ENCODE assay signal across 27 cellular contexts in the genomic region with DNA sequence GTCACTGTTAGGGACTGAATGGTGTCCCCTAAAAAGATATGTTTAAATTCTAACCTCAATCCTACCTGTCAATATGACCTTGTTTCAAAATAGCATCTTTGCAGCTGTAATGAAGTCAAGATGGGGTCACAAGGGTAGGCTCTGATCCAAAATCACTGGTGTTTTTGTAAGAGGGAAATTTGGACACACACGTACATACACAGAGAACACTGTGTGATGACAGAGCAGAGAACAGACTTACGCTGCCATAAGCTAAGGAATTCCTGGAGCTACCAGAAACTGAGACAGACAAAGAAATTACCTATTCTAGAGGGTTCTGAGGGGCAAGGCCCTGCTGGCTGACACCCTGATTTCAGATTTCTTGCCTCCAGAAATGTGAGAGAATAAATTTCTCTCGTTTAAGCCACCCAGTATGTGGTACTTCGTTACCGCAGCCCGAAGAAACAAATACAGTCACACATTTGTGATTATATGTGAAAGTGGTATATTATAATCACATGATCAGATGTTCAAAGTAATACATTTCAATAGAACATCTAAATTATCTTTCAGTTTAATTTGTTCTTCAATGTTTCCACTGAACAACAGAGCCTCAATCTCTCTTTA. TPM values are rescaled to one million over a fixed set of nuclear protein-coding genes. Genes with fewer than 3 reads are reported as not detected.
DNase-seq lines count a peak whose midpoint lies in the region; ATAC-seq and TF ChIP-seq lines count a peak whose summit lies in the region.
"Had no signal": no experiment of that assay in that cellular context is flagged by ENCODE, and none has a peak within 500 bp of the region (broad histone marks: within the 10 kb centered on the region; RNA-seq: fewer than 3 reads in every experiment).

No MANE protein-coding gene starts in this region.

- peak overlapping the region; percentile 8 for H3K27ac ChIP-seq in neuronal stem cell (replicated peaks; ENCODE audit: low read length)
- H3K27ac ChIP-seq: 22Rv1, dorsolateral prefrontal cortex, epithelial cell of prostate, KMS-11, prostate gland, SK-N-MC had no signal

- no peak overlapping the region for H4K8ac ChIP-seq in neuronal stem cell (ENCODE audit: low read depth, low read length)

- peak overlapping the region; percentile 23 for H3K27ac Mint-ChIP-seq in activated naive CD8-positive, alpha-beta T cell treated with anti-CD3 and anti-CD28 coated beads, Interleukin-2, amount 10 ng/mL, durations not matched to agents 7 days and 5 days
- H3K27ac Mint-ChIP-seq: nephron progenitor cell had no signal

- no peak for TF ChIP-seq CTCF in omental fat pad (IDR thresholded peaks at IDR 0.05)

- peaks cover 35% of the 10 kb centered on the region for H3K4me1 Mint-ChIP-seq in activated naive CD8-positive, alpha-beta T cell treated with anti-CD3 and anti-CD28 coated beads, Interleukin-2, amount 10 ng/mL, durations not matched to agents 7 days and 5 days

- H3K27me3 Mint-ChIP-seq in activated naive CD8-positive, alpha-beta T cell treated with anti-CD3 and anti-CD28 coated beads, Interleukin-2, amount 10 ng/mL, durations not matched to agents 7 days and 5 days: no peaks in the 10 kb centered on the region

- peaks cover 3% of the 10 kb centered on the region for H3K9me3 Mint-ChIP-seq in activated naive CD8-positive, alpha-beta T cell treated with anti-CD3 and anti-CD28 coated beads, Interleukin-2, amount 10 ng/mL, durations not matched to agents 7 days and 5 days
- H3K9me3 Mint-ChIP-seq: nephron progenitor cell had no signal

- no peak overlapping the region for H2BK5ac ChIP-seq in neuronal stem cell (ENCODE audit: low read length)

- H2AK5ac ChIP-seq in neuronal stem cell (ENCODE audit: low read depth, low read length): no peak overlapping the region

- H3K27me3 ChIP-seq in neuronal stem cell (ENCODE audit: control insufficient read depth in 3 of 3, insufficient read depth in 3 of 3, low read depth in 1 of 3, low read length in 3 of 3): no peaks in the 10 kb centered on the region
- H3K27me3 ChIP-seq: dorsolateral prefrontal cortex, stomach had no signal

- no peak overlapping the region for H2AFZ ChIP-seq in neuronal stem cell (ENCODE audit: low read length)

- H3K36me3 Mint-ChIP-seq in activated naive CD8-positive, alpha-beta T cell treated with anti-CD3 and anti-CD28 coated beads, Interleukin-2, amount 10 ng/mL, durations not matched to agents 7 days and 5 days: peaks cover 42% of the 10 kb centered on the region

- DNase-seq in DMS 273 (lab: John Stamatoyannopoulos, UW; ENCODE audit: unreplicated experiment): peak; percentile 34
- no peak for DNase-seq in DMS 273 treated with DMSO at 0.1 percent for 48 hours (lab: John Stamatoyannopoulos, UW)
- no peak for DNase-seq in activated naive CD8-positive, alpha-beta T cell treated with anti-CD3 and anti-CD28 coated beads, Interleukin-2, amount 10 ng/mL, durations not matched to agents 7 days and 5 days
- no peak for DNase-seq in left ventricle myocardium superior
- no peak for DNase-seq in neuronal stem cell (ENCODE audit: low spot score)
- DNase-seq in GDM1 (lab: John Stamatoyannopoulos, UW): no peak
- no peak for DNase-seq in omental fat pad (ENCODE audit: low spot score)
- DNase-seq in NCI-H2029 treated with DMSO at 0.1 percent for 48 hours (lab: John Stamatoyannopoulos, UW): no peak
- DNase-seq: activated CD4-positive, CD25-positive, alpha-beta regulatory T cell treated with anti-CD3 and anti-CD28 coated beads, Interleukin-2, amount 50 U/mL, for 72 hours; COR-L47; dorsolateral prefrontal cortex; foreskin fibroblast; kidney; mammary epithelial cell; NCI-H187 treated with DMSO at 0.1 percent for 48 hours; NCI-H446 treated with DMSO at 0.1 percent for 48 hours; nephron progenitor cell; small intestine; stimulated activated CD4-positive, alpha-beta T cell treated with anti-CD3 and anti-CD28 coated beads, Interleukin-2, amount 100 ng/mL, for 48 hours; stomach; T-helper 9 cell; trophoblast cell had no signal

- H3K9me3 ChIP-seq in neuronal stem cell (replicated peaks in 1 of 2; ENCODE audit: control insufficient read depth in 2 of 2, insufficient read depth in 1 of 2, low read depth in 1 of 2, low read length in 2 of 2): peaks cover 0 to 4% of the 10 kb centered on the region in 2 donors
- H3K9me3 ChIP-seq: prostate gland, stomach had no signal

- H3K36me3 ChIP-seq in neuronal stem cell (replicated peaks in 1 of 2; ENCODE audit: control insufficient read depth in 2 of 2, insufficient read depth in 2 of 2, low read length in 2 of 2): peaks cover 0 to 36% of the 10 kb centered on the region in 2 donors
- H3K36me3 ChIP-seq: prostate gland had no signal

- H2BK15ac ChIP-seq in neuronal stem cell (ENCODE audit: low read length): no peak overlapping the region

- no peak overlapping the region for H3K4me3 Mint-ChIP-seq in activated naive CD8-positive, alpha-beta T cell treated with anti-CD3 and anti-CD28 coated beads, Interleukin-2, amount 10 ng/mL, durations not matched to agents 7 days and 5 days
- H3K4me3 Mint-ChIP-seq: nephron progenitor cell had no signal

- intact Hi-C loops in left ventricle myocardium superior (cut with micrococcal nuclease): no loop called here

- H3K4me1 ChIP-seq in neuronal stem cell (ENCODE audit: control insufficient read depth in 2 of 2, insufficient read depth in 1 of 2, low read depth in 1 of 2, low read length in 2 of 2): peaks cover 0 to 3% of the 10 kb centered on the region in 2 donors
- H3K4me1 ChIP-seq: prostate gland had no signal

- H4K91ac ChIP-seq in neuronal stem cell (ENCODE audit: low read depth, low read length, poor library complexity): no peak overlapping the region

- no CpG with 5 or more reads among the region's 6 CpGs for WGBS in neuronal stem cell (ENCODE audit: extremely low coverage in 2 of 2, insufficient read length in 2 of 2, insufficient replicate concordance in 1 of 2), 2 donors

- POLR2A ChIA-PET in activated naive CD8-positive, alpha-beta T cell treated with anti-CD3 and anti-CD28 coated beads, Interleukin-2, amount 10 ng/mL, durations not matched to agents 7 days and 5 days (lab: Charles Lee): interaction anchor here (0.8 kb wide), 1 partner anchor 8 kb away, joined by 3 read pairs; no protein-coding TSS in a partner anchor

- H3K9ac ChIP-seq in neuronal stem cell (ENCODE audit: low read depth, low read length, poor library complexity): no peak overlapping the region
- H3K9ac ChIP-seq: KMS-11 had no signal

- no peak for ATAC-seq in activated naive CD8-positive, alpha-beta T cell treated with anti-CD3 and anti-CD28 coated beads, Interleukin-2, amount 10 ng/mL, durations not matched to agents 7 days and 5 days (ENCODE audit: low read depth)
- ATAC-seq in left ventricle myocardium superior (peak; percentile 88), omental fat pad (ENCODE audit: low FRiP score) (no peak)

- H3K4me3 ChIP-seq in neuronal stem cell (ENCODE audit: low read length in 2 of 2): no peak overlapping the region
- H3K4me3 ChIP-seq: dorsolateral prefrontal cortex, prostate gland, SK-N-MC, stomach had no signal

- no peak overlapping the region for H2BK12ac ChIP-seq in neuronal stem cell (ENCODE audit: low read length)

- no peak overlapping the region for H3K4me2 ChIP-seq in neuronal stem cell (ENCODE audit: insufficient read depth, low read length, poor library complexity, severe bottlenecking)
- H3K4me2 ChIP-seq: KMS-11 had no signal

- H3K14ac ChIP-seq in neuronal stem cell (ENCODE audit: low read length): no peak overlapping the region

- no peak overlapping the region for H3K4ac ChIP-seq in neuronal stem cell (ENCODE audit: low read length)

- no peaks in the 10 kb centered on the region for H3K79me1 ChIP-seq in neuronal stem cell (ENCODE audit: low read depth, low read length)

- no peak overlapping the region for H2BK120ac ChIP-seq in neuronal stem cell (ENCODE audit: low read depth, low read length)

- no peak overlapping the region for H3K18ac ChIP-seq in neuronal stem cell (ENCODE audit: low read length)

- no peak overlapping the region for H3K23ac ChIP-seq in neuronal stem cell (ENCODE audit: low read depth, low read length, poor library complexity)

RNA-seq across cellular contexts. Expression of gene CBLB, which starts 24.8 kb away (rescaled TPM):
- 100 to 1,000 TPM; 146 to 157 TPM for total RNA-seq in activated naive CD8-positive, alpha-beta T cell treated with anti-CD3 and anti-CD28 coated beads, Interleukin-2, amount 10 ng/mL, durations not matched to agents 7 days and 5 days
- total RNA-seq in left ventricle myocardium superior (60.3 TPM), omental fat pad (100 to 1,000 TPM in 3 of 4 donors, 10 to 100 TPM in 1; 94.7 to 205 (median 126) TPM)
- 12.6 TPM for polyA plus RNA-seq in neuronal stem cell (2013, experiment 1 of 2)
- 11.8 TPM for polyA plus RNA-seq in neuronal stem cell (2013, experiment 2 of 2)
